ENCODE assay signal across 8 cellular contexts in the genomic region with DNA sequence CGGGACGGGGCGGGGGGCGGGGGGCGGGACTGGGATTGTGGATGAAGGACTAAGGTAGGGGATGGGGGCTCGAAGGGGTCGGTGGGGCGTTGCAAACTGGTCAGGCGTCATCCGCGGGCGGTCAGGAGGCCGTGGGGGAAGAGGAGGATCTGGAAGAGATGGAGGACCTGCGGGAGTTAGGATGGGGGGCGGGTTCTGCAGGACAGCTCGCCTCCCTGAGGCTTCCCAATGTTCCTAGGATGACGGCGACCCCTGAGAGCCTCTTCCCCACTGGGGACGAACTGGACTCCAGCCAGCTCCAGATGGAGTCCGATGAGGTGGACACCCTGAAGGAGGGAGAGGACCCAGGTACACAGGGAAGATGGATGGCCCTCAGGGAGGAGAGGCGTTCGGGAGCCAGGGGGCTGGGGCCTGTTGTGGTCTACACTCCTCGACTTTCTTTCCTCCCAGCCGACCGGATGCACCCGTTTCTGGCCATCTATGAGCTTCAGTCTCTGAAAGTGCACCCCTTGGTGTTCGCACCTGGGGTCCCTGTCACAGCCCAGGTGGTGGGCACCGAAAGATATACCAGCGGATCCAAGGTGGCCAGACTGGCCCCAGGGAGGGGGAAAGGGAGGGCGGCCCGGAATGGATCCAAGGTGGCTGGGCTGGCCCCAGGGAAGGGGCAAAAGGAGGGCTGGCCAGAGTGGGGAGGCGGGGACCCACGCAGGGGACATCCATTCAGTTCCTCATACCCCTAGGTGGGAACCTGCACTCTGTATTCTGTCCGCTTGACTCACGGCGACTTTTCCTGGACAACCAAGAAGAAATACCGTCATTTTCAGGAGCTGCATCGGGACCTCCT. TPM values are rescaled to one million over a fixed set of nuclear protein-coding genes. Genes with fewer than 3 reads are reported as not detected.
DNase-seq lines count a peak whose midpoint lies in the region; ATAC-seq and TF ChIP-seq lines count a peak whose summit lies in the region.

No MANE protein-coding gene starts in this region.

- intact Hi-C loops in CD4-positive, alpha-beta T cell (cut with DNase I, micrococcal nuclease): loop anchor here in 1 of 2 experiments (2.0 to 5.0 kb wide), 4 partner anchors 19 to 97 kb away; a partner anchor contains a TSS
- intact Hi-C loops in esophagus squamous epithelium (cut with DNase I): no loop called here

- H3K9me3 Mint-ChIP-seq in CD4-positive, alpha-beta T cell: no peaks in the 10 kb centered on the region

- H3K36me3 ChIP-seq in esophagus squamous epithelium: peaks cover 0 to 35% (median 11%) of the 10 kb centered on the region in 3 donors
- H3K36me3 ChIP-seq in neuronal stem cell (replicated peaks in 1 of 2; ENCODE audit: control insufficient read depth in 2 of 2, insufficient read depth in 2 of 2, low read length in 2 of 2): peaks cover 14 to 32% of the 10 kb centered on the region in 2 donors

- peak overlapping the region; percentile 11 for H2AK5ac ChIP-seq in neuronal stem cell (ENCODE audit: low read depth, low read length)

- DNase-seq in CD4-positive, alpha-beta T cell: no peak
- DNase-seq in RWPE1 (ENCODE audit: low spot score) (no peak), esophagus squamous epithelium (lab: John Stamatoyannopoulos, UW) (no peak), neuronal stem cell (ENCODE audit: low spot score) (no peak), medulla oblongata (ENCODE audit: extremely low spot score) (no peak)
- DNase-seq in stimulated activated CD4-positive, alpha-beta T cell treated with anti-CD3 and anti-CD28 coated beads, Interleukin-4, amount 100 ng/mL, for 1 hour: no peak
- no peak for DNase-seq in activated CD4-positive, alpha-beta T cell treated with anti-CD3 and anti-CD28 coated beads, Interleukin-2, amount 50 U/mL, for 1 hour

- CTCF ChIA-PET in CD4-positive, alpha-beta T cell (lab: Charles Lee): interaction anchor here (1.3 to 1.6 kb wide), 2 partner anchors 18 to 82 kb away, joined by 3 to 7 read pairs; no protein-coding TSS in a partner anchor
- CTCF ChIA-PET in RWPE1 (lab: Yijun Ruan, JAX): interaction anchor here (0.5 to 1.8 kb wide), 4 partner anchors 18 to 77 kb away, joined by 3 to 8 read pairs (median 4); a partner anchor contains a TSS

- peak overlapping the region; percentile 95 for H3K4ac ChIP-seq in neuronal stem cell (ENCODE audit: low read length)

- peaks cover 4% of the 10 kb centered on the region for H3K36me3 Mint-ChIP-seq in CD4-positive, alpha-beta T cell (ENCODE audit: low read depth)

- TF ChIP-seq POLR2A in esophagus squamous epithelium (IDR thresholded peaks at IDR 0.05): no peak

- peak overlapping the region; percentile 1 for H2BK120ac ChIP-seq in neuronal stem cell (ENCODE audit: low read depth, low read length)

- H3K4me3 Mint-ChIP-seq in CD4-positive, alpha-beta T cell: peak overlapping the region; percentile 87

- peak overlapping the region; percentile 97 for H3K14ac ChIP-seq in neuronal stem cell (ENCODE audit: low read length)

- H2BK12ac ChIP-seq in neuronal stem cell (ENCODE audit: low read length): peak overlapping the region; percentile 41

- peak overlapping the region; percentile 79 for H3K9ac ChIP-seq in neuronal stem cell (ENCODE audit: low read depth, low read length, poor library complexity)

- H3K9me3 ChIP-seq in CD4-positive, alpha-beta T cell (ENCODE audit: control insufficient read depth, low read length): no peaks in the 10 kb centered on the region
- H3K9me3 ChIP-seq in esophagus squamous epithelium: no peaks in the 10 kb centered on the region
- no peaks in the 10 kb centered on the region for H3K9me3 ChIP-seq in neuronal stem cell (replicated peaks in 1 of 2; ENCODE audit: control insufficient read depth in 2 of 2, insufficient read depth in 1 of 2, low read depth in 1 of 2, low read length in 2 of 2)

- peaks cover 21% of the 10 kb centered on the region for H3K4me1 Mint-ChIP-seq in CD4-positive, alpha-beta T cell (ENCODE audit: low read depth)

- no peak for ATAC-seq in CD4-positive, alpha-beta T cell (ENCODE audit: poor library complexity)
- ATAC-seq in GM18909 (IDR thresholded peaks at IDR 0.05; ENCODE audit: poor library complexity, unreplicated experiment): no peak

- H4K91ac ChIP-seq in neuronal stem cell (ENCODE audit: low read depth, low read length, poor library complexity): no peak overlapping the region

- H2BK15ac ChIP-seq in neuronal stem cell (ENCODE audit: low read length): peak overlapping the region; percentile 19

- H3K27me3 ChIP-seq in CD4-positive, alpha-beta T cell (ENCODE audit: control insufficient read depth, insufficient read depth, low read length): no peaks in the 10 kb centered on the region
- H3K27me3 ChIP-seq in esophagus squamous epithelium (no peaks in the 10 kb centered on the region), neuronal stem cell (ENCODE audit: control insufficient read depth in 3 of 3, insufficient read depth in 3 of 3, low read depth in 1 of 3, low read length in 3 of 3) (no peaks in the 10 kb centered on the region)

- H3K79me1 ChIP-seq in neuronal stem cell (ENCODE audit: low read depth, low read length): peaks cover 8% of the 10 kb centered on the region

- H3K27ac ChIP-seq in CD4-positive, alpha-beta T cell (ENCODE audit: low read depth, low read length): no peak overlapping the region
- H3K27ac ChIP-seq in RWPE1 (peak overlapping the region; percentile 73), esophagus squamous epithelium (peak overlapping the region; percentile 78 to 92 (median 89)), neuronal stem cell (replicated peaks; ENCODE audit: low read length) (no peak overlapping the region)

- WGBS in esophagus squamous epithelium, 2 donors: 10 to 24% methylated on average over 19 to 20 of the region's 38 CpGs
- WGBS in neuronal stem cell (ENCODE audit: extremely low coverage in 2 of 2, insufficient read length in 2 of 2, insufficient replicate concordance in 1 of 2), 2 donors: no CpG with 5 or more reads among the region's 38 CpGs

- H3K27me3 Mint-ChIP-seq in CD4-positive, alpha-beta T cell: no peaks in the 10 kb centered on the region

- H3K18ac ChIP-seq in neuronal stem cell (ENCODE audit: low read length): peak overlapping the region; percentile 83

- H2AFZ ChIP-seq in neuronal stem cell (ENCODE audit: low read length): peak overlapping the region; percentile 98

- no peak overlapping the region for H4K8ac ChIP-seq in neuronal stem cell (ENCODE audit: low read depth, low read length)

- POLR2A ChIA-PET in CD4-positive, alpha-beta T cell (lab: Charles Lee): interaction anchor here (1.1 to 2.6 kb wide), 4 partner anchors 12 to 81 kb away, joined by 3 to 18 read pairs (median 6); a partner anchor contains a TSS
- POLR2A ChIA-PET in RWPE1 (lab: Yijun Ruan, JAX; ENCODE audit: low non-redundant PET): no interaction called here

- peak overlapping the region; percentile 66 for H3K4me2 ChIP-seq in neuronal stem cell (ENCODE audit: insufficient read depth, low read length, poor library complexity, severe bottlenecking)

- no peak for TF ChIP-seq CTCF in CD4-positive, alpha-beta T cell (IDR thresholded peaks at IDR 0.05)
- TF ChIP-seq CTCF in RWPE1 (conservative IDR thresholded peaks at IDR 0.05; ENCODE audit: low read depth) (no peak), esophagus squamous epithelium (IDR thresholded peaks at IDR 0.05) (no peak)

- H3K23ac ChIP-seq in neuronal stem cell (ENCODE audit: low read depth, low read length, poor library complexity): peak overlapping the region; percentile 17

- H3K4me3 ChIP-seq in esophagus squamous epithelium (peak overlapping the region; percentile 65 to 76 (median 71)), neuronal stem cell (ENCODE audit: low read length in 2 of 2) (peak overlapping the region; percentile 72 to 84)

- H3K4me1 ChIP-seq in esophagus squamous epithelium (peaks cover 14 to 55% (median 21%) of the 10 kb centered on the region in 3 donors), neuronal stem cell (ENCODE audit: control insufficient read depth in 2 of 2, insufficient read depth in 1 of 2, low read depth in 1 of 2, low read length in 2 of 2) (peaks cover 3 to 4% of the 10 kb centered on the region in 2 donors)

- peak overlapping the region; percentile 44 for H2BK5ac ChIP-seq in neuronal stem cell (ENCODE audit: low read length)

- peak overlapping the region; percentile 62 for H3K27ac Mint-ChIP-seq in CD4-positive, alpha-beta T cell

RNA-seq across cellular contexts. Expression of a gene that starts 0.8 kb away (rescaled TPM):
- total RNA-seq in CD4-positive, alpha-beta T cell: 10 to 100 TPM; 10.2 to 10.7 TPM
- 100 to 1,000 TPM in 1 of 4 donors, 10 to 100 TPM in 3; 38.7 to 114 (median 86.7) TPM for total RNA-seq in esophagus squamous epithelium
- 19.1 TPM for polyA plus RNA-seq in neuronal stem cell (2013, experiment 1 of 2)
- polyA plus RNA-seq in neuronal stem cell (2013, experiment 2 of 2): 17.9 TPM

RNA-seq across cellular contexts. Expression of a gene that starts 11.8 kb away (rescaled TPM):
- total RNA-seq in CD4-positive, alpha-beta T cell: 10 to 100 TPM; 44.3 to 52.7 TPM
- 100 to 1,000 TPM; 154 to 216 (median 201) TPM for total RNA-seq in esophagus squamous epithelium
- polyA plus RNA-seq in neuronal stem cell (2013, experiment 1 of 2): 230 TPM
- polyA plus RNA-seq in neuronal stem cell (2013, experiment 2 of 2): 230 TPM

RNA-seq across cellular contexts. Expression of a gene that starts 19.0 kb away (rescaled TPM):
- total RNA-seq in CD4-positive, alpha-beta T cell: not detected
- total RNA-seq in esophagus squamous epithelium: 1 to 10 TPM in 3 of 4 donors, not detected in 1; 1.1 to 2.0 (median 1.1) TPM
- polyA plus RNA-seq in neuronal stem cell (2013, experiment 1 of 2): 0.07 TPM
- polyA plus RNA-seq in neuronal stem cell (2013, experiment 2 of 2): not detected

RNA-seq across cellular contexts. Expression of a gene that starts 21.6 kb away (rescaled TPM):
- total RNA-seq in CD4-positive, alpha-beta T cell: not detected
- total RNA-seq in esophagus squamous epithelium: 1 to 10 TPM in 3 of 4 donors, not detected in 1; 1.3 to 5.2 (median 1.5) TPM
- polyA plus RNA-seq in neuronal stem cell (2013, experiment 1 of 2): 0.74 TPM
- polyA plus RNA-seq in neuronal stem cell (2013, experiment 2 of 2): 0.64 TPM

Comparison
In these comparisons a context has a peak if more than half of its experiments do, and no peak if none do; other contexts are left out.
1. H3K27ac ChIP-seq: peak in RWPE1 (single experiment) and esophagus squamous epithelium (4 of 4); none in CD4-positive, alpha-beta T cell (single experiment) and neuronal stem cell (single experiment).